ENCODE assay signal across 19 cellular contexts in genomic region chr2:176650101-176650500, GRCh38.
DNase-seq lines count a peak whose midpoint lies in the region; ATAC-seq and TF ChIP-seq lines count a peak whose summit lies in the region.
"Had no signal": no experiment of that assay in that cellular context is flagged by ENCODE, and none has a peak within 500 bp of the region (broad histone marks: within the 10 kb centered on the region; RNA-seq: fewer than 3 reads in every experiment).

No MANE protein-coding gene starts in this region.

- intact Hi-C loops in CD8-positive, alpha-beta T cell (cut with DNase I, micrococcal nuclease) = loop anchor here (5.0 to 10.0 kb wide), 4 partner anchors 162 to 765 kb away; no protein-coding TSS in a partner anchor
- intact Hi-C loops in OCI-LY7 (cut with micrococcal nuclease; ENCODE audit: unreplicated experiment) = loop anchor here (5.0 to 10.0 kb wide), 2 partner anchors 162 to 495 kb away; no protein-coding TSS in a partner anchor

- no peaks in the 10 kb centered on the region for H3K9me3 ChIP-seq in CD8-positive, alpha-beta T cell (ENCODE audit: low read length)
- no peaks in the 10 kb centered on the region for H3K9me3 ChIP-seq in OCI-LY7 (ENCODE audit: low read length)
- H3K9me3 ChIP-seq: suprapubic skin had no signal

- no peaks in the 10 kb centered on the region for H3K27me3 ChIP-seq in CD8-positive, alpha-beta T cell (ENCODE audit: insufficient read depth, low read length)
- no peaks in the 10 kb centered on the region for H3K27me3 ChIP-seq in kidney epithelial cell (ENCODE audit: control insufficient read depth, insufficient read depth, low read length)

- no peak for DNase-seq in CD8-positive, alpha-beta T cell
- DNase-seq in OCI-LY7 (ENCODE audit: low spot score) = peak; percentile 25
- no peak for DNase-seq in kidney epithelial cell (ENCODE audit: low read depth)
- DNase-seq in activated T-cell treated with anti-CD3 and anti-CD28 coated beads, Interleukin-2, amount 50 U/mL, for 4 hours = no peak
- no peak for DNase-seq in GM03348 (ENCODE audit: low spot score)
- DNase-seq in OCI-M1 (lab: John Stamatoyannopoulos, UW) = no peak
- DNase-seq: activated effector memory CD4-positive, alpha-beta T cell treated with anti-CD3 and anti-CD28 coated beads, Interleukin-2, amount 50 U/mL, for 16 hours; amniotic stem cell; cerebellar nuclear complex; mesendoderm; stimulated activated CD4-positive, alpha-beta T cell treated with anti-CD3 and anti-CD28 coated beads, Interleukin-2, amount 100 ng/mL, for 48 hours; T-helper 2 cell had no signal

- ATAC-seq in CD8-positive, alpha-beta T cell = no peak
- no peak for ATAC-seq in HG02973 (IDR thresholded peaks at IDR 0.05; ENCODE audit: unreplicated experiment)
- ATAC-seq in activated T-cell treated with anti-CD3 and anti-CD28 coated beads, Interleukin-2, amount 50 U/mL, for 4 hours = no peak
- ATAC-seq: HepG2, sciatic nerve had no signal

- CTCF ChIA-PET in CD8-positive, alpha-beta T cell (lab: Charles Lee) = interaction anchor here (3.3 kb wide), 1 partner anchor 523 kb away, joined by 44 read pairs; no protein-coding TSS in a partner anchor
- CTCF ChIA-PET in OCI-LY7 (lab: Charles Lee; ENCODE audit: unreplicated experiment) = no interaction called here

- POLR2A ChIA-PET in CD8-positive, alpha-beta T cell (lab: Charles Lee) = no interaction called here
- POLR2A ChIA-PET in OCI-LY7 (lab: Charles Lee) = interaction anchor here (0.7 kb wide), 1 partner anchor 22 kb away, joined by 3 read pairs; no protein-coding TSS in a partner anchor

- H3K27ac Mint-ChIP-seq in CD8-positive, alpha-beta T cell = no peak overlapping the region

- peaks cover 14% of the 10 kb centered on the region for H3K4me1 Mint-ChIP-seq in CD8-positive, alpha-beta T cell (ENCODE audit: low read depth)
- H3K4me1 Mint-ChIP-seq in activated T-cell treated with anti-CD3 and anti-CD28 coated beads, Interleukin-2, amount 50 U/mL, for 4 hours (ENCODE audit: low read depth) = peaks cover 11% of the 10 kb centered on the region

- peaks cover 12% of the 10 kb centered on the region for H3K4me1 ChIP-seq in CD8-positive, alpha-beta T cell (ENCODE audit: insufficient read depth, low read length)
- H3K4me1 ChIP-seq in OCI-LY7 (ENCODE audit: insufficient read depth, low read length, poor library complexity, severe bottlenecking) = peaks cover 10% of the 10 kb centered on the region
- H3K4me1 ChIP-seq: suprapubic skin had no signal

- H3K36me3 Mint-ChIP-seq in CD8-positive, alpha-beta T cell = no peaks in the 10 kb centered on the region
- H3K36me3 Mint-ChIP-seq in activated T-cell treated with anti-CD3 and anti-CD28 coated beads, Interleukin-2, amount 50 U/mL, for 4 hours (ENCODE audit: insufficient read depth) = no peaks in the 10 kb centered on the region

- peak; percentile 11 for TF ChIP-seq CTCF in CD8-positive, alpha-beta T cell (IDR thresholded peaks at IDR 0.05)
- peak; percentile 15; the same call in 1 of the 2 replicates for TF ChIP-seq CTCF in GM12875 (IDR thresholded peaks at IDR 0.05; ENCODE audit: borderline replicate concordance, insufficient read depth, low read depth, low read length)
- TF ChIP-seq CTCF in OCI-LY7 (conservative IDR thresholded peaks at IDR 0.05; ENCODE audit: low read length) = peak; percentile 67
- peak; percentile 28 for TF ChIP-seq CTCF in kidney epithelial cell (IDR thresholded peaks at IDR 0.05; ENCODE audit: insufficient read depth, low read length, poor library complexity, severe bottlenecking)

- peak overlapping the region; percentile 48; the same call in 1 of the 2 replicates for H2AFZ ChIP-seq in OCI-LY7 (ENCODE audit: low read length)

- H3K4me3 Mint-ChIP-seq in CD8-positive, alpha-beta T cell = no peak overlapping the region
- H3K4me3 Mint-ChIP-seq in activated T-cell treated with anti-CD3 and anti-CD28 coated beads, Interleukin-2, amount 50 U/mL, for 4 hours = no peak overlapping the region

- H3K79me2 ChIP-seq in OCI-LY7 (ENCODE audit: insufficient read depth, low read depth, low read length) = no peaks in the 10 kb centered on the region

- no peak overlapping the region for H3K4me2 ChIP-seq in OCI-LY7 (ENCODE audit: low read length)

- no peak overlapping the region for H3K4me3 ChIP-seq in CD8-positive, alpha-beta T cell (ENCODE audit: low read depth, low read length)
- H3K4me3 ChIP-seq in GM12875 (ENCODE audit: low read depth, low read length) (no peak overlapping the region), OCI-LY7 (ENCODE audit: low read depth, low read length, poor library complexity, severe bottlenecking) (no peak overlapping the region), kidney epithelial cell (ENCODE audit: low read depth, low read length) (no peak overlapping the region)
- H3K4me3 ChIP-seq: suprapubic skin had no signal

- no TSS peak for BruUV-seq in OCI-LY7 (replicated peaks; lab: Mats Ljungman, UMichigan)

- H3K36me3 ChIP-seq in CD8-positive, alpha-beta T cell (ENCODE audit: insufficient read depth, low read length) = no peaks in the 10 kb centered on the region
- H3K36me3 ChIP-seq in OCI-LY7 (ENCODE audit: insufficient read depth, low read length) (no peaks in the 10 kb centered on the region), kidney epithelial cell (ENCODE audit: control insufficient read depth, insufficient read depth, low read length) (no peaks in the 10 kb centered on the region)
- H3K36me3 ChIP-seq: suprapubic skin had no signal

- H3K9me3 Mint-ChIP-seq in CD8-positive, alpha-beta T cell = no peaks in the 10 kb centered on the region
- H3K9me3 Mint-ChIP-seq in activated T-cell treated with anti-CD3 and anti-CD28 coated beads, Interleukin-2, amount 50 U/mL, for 4 hours = no peaks in the 10 kb centered on the region

- H3K9me2 ChIP-seq in OCI-LY7 (ENCODE audit: insufficient read depth, low read length) = no peaks in the 10 kb centered on the region

- peaks cover 40% of the 10 kb centered on the region for H3K27me3 Mint-ChIP-seq in CD8-positive, alpha-beta T cell (ENCODE audit: low read depth)
- H3K27me3 Mint-ChIP-seq in activated T-cell treated with anti-CD3 and anti-CD28 coated beads, Interleukin-2, amount 50 U/mL, for 4 hours (ENCODE audit: low read depth) = peaks cover 50% of the 10 kb centered on the region

- no peaks in the 10 kb centered on the region for H4K20me1 ChIP-seq in OCI-LY7 (ENCODE audit: insufficient read depth, low read length)

- no peak overlapping the region for H3K27ac ChIP-seq in CD8-positive, alpha-beta T cell (ENCODE audit: low read depth, low read length)
- H3K27ac ChIP-seq in OCI-LY7 (ENCODE audit: low read depth, low read length, poor library complexity, severe bottlenecking) = no peak overlapping the region
- H3K27ac ChIP-seq: C4-2B, RWPE1, suprapubic skin had no signal

Comparison
In these comparisons a context has a peak if more than half of its experiments do, and no peak if none do; other contexts are left out.
1. CTCF ChIP-seq: peak in every context shown above with its lines; median percentile 67 in OCI-LY7; 28 in kidney epithelial cell; 15 in GM12875; 11 in CD8-positive, alpha-beta T cell.